In the genomic region with DNA sequence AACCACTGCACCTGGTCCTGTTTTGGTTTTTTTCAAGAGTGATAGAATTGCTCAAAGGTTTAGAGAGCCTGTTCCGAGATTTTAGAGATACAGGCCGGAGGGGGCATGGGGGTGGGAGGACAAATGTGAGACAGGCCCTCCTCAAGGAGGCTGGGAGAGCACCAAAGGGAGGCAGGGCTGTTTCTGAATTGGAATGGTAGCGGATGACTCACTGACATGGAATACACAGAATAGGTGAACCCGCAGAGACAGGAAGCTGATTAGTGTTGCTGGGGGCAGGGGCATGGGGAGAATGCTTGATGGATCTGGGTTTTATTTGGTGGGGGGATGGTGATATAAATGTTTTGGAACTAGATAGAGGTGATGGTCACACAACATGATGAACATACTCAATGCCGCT, we compare ENCODE assay signal across 14 cellular contexts.
DNase-seq lines count a peak whose midpoint lies in the region; ATAC-seq and TF ChIP-seq lines count a peak whose summit lies in the region.
"Had no signal": no experiment of that assay in that cellular context is flagged by ENCODE, and none has a peak within 500 bp of the region (broad histone marks: within the 10 kb centered on the region; RNA-seq: fewer than 3 reads in every experiment).

No MANE protein-coding gene starts in this region.

- DNase-seq in EH (ENCODE audit: low read depth) = peak; percentile 73
- DNase-seq in NCI-H226 = peak; percentile 67
- DNase-seq in chondrocyte (ENCODE audit: low spot score) = no peak
- no peak for DNase-seq in naive B cell
- no peak for DNase-seq in activated CD8-positive, alpha-beta memory T cell treated with anti-CD3 and anti-CD28 coated beads, Interleukin-2, amount 10 ng/mL, durations not matched to agents 7 days and 5 days
- DNase-seq: activated CD4-positive, alpha-beta T cell treated with anti-CD3 and anti-CD28 coated beads, Interleukin-2, amount 50 U/mL, for 48 hours; activated naive CD4-positive, alpha-beta T cell treated with anti-CD3 and anti-CD28 coated beads, Interleukin-2, amount 50 U/mL, for 16 hours; DMS 273 treated with DMSO at 0.1 percent for 48 hours; lower lobe of right lung; NCI-H1105; NCI-H526 treated with DMSO at 0.1 percent for 48 hours; ovary had no signal

- no peak for TF ChIP-seq CTCF in chondrocyte (IDR thresholded peaks at IDR 0.05)

- no peaks in the 10 kb centered on the region for H3K9me3 Mint-ChIP-seq in chondrocyte (ENCODE audit: low read depth)
- H3K9me3 Mint-ChIP-seq in naive B cell = no peaks in the 10 kb centered on the region
- H3K9me3 Mint-ChIP-seq in activated CD8-positive, alpha-beta memory T cell treated with anti-CD3 and anti-CD28 coated beads, Interleukin-2, amount 10 ng/mL, durations not matched to agents 7 days and 5 days (ENCODE audit: low read depth) = no peaks in the 10 kb centered on the region

- H3K36me3 Mint-ChIP-seq in chondrocyte (ENCODE audit: low read depth) = no peaks in the 10 kb centered on the region
- peaks cover 11% of the 10 kb centered on the region in 2 donors for H3K36me3 Mint-ChIP-seq in naive B cell
- H3K36me3 Mint-ChIP-seq in activated CD8-positive, alpha-beta memory T cell treated with anti-CD3 and anti-CD28 coated beads, Interleukin-2, amount 10 ng/mL, durations not matched to agents 7 days and 5 days = no peaks in the 10 kb centered on the region

- peak overlapping the region; percentile 8 for H3K27ac Mint-ChIP-seq in chondrocyte (ENCODE audit: unreplicated experiment)
- peak overlapping the region in 5 of 6 donors; percentile 20 to 84 (median 68) for H3K27ac Mint-ChIP-seq in naive B cell
- no peak overlapping the region for H3K27ac Mint-ChIP-seq in activated CD8-positive, alpha-beta memory T cell treated with anti-CD3 and anti-CD28 coated beads, Interleukin-2, amount 10 ng/mL, durations not matched to agents 7 days and 5 days

- H3K27me3 Mint-ChIP-seq in chondrocyte (ENCODE audit: low read depth) (no peaks in the 10 kb centered on the region), naive B cell (no peaks in the 10 kb centered on the region)
- no peaks in the 10 kb centered on the region for H3K27me3 Mint-ChIP-seq in activated CD8-positive, alpha-beta memory T cell treated with anti-CD3 and anti-CD28 coated beads, Interleukin-2, amount 10 ng/mL, durations not matched to agents 7 days and 5 days

- H3K4me3 Mint-ChIP-seq in chondrocyte (ENCODE audit: unreplicated experiment) (no peak overlapping the region), naive B cell (no peak overlapping the region)
- no peak overlapping the region for H3K4me3 Mint-ChIP-seq in activated CD8-positive, alpha-beta memory T cell treated with anti-CD3 and anti-CD28 coated beads, Interleukin-2, amount 10 ng/mL, durations not matched to agents 7 days and 5 days

- CTCF ChIA-PET in activated CD8-positive, alpha-beta memory T cell treated with anti-CD3 and anti-CD28 coated beads, Interleukin-2, amount 10 ng/mL, durations not matched to agents 7 days and 5 days (lab: Charles Lee) = no interaction called here

- ATAC-seq in naive B cell (ENCODE audit: low read depth in 2 of 2) (no peak), GM18867 (IDR thresholded peaks at IDR 0.05; ENCODE audit: unreplicated experiment) (no peak), GM18498 (IDR thresholded peaks at IDR 0.05; ENCODE audit: unreplicated experiment) (no peak)
- no peak for ATAC-seq in activated CD8-positive, alpha-beta memory T cell treated with anti-CD3 and anti-CD28 coated beads, Interleukin-2, amount 10 ng/mL, durations not matched to agents 7 days and 5 days
- ATAC-seq: lower lobe of right lung had no signal

- peaks cover 55% of the 10 kb centered on the region for H3K4me1 Mint-ChIP-seq in chondrocyte (ENCODE audit: low read depth)
- peaks cover 75 to 99% (median 95%) of the 10 kb centered on the region in 3 donors for H3K4me1 Mint-ChIP-seq in naive B cell
- peaks cover 20% of the 10 kb centered on the region for H3K4me1 Mint-ChIP-seq in activated CD8-positive, alpha-beta memory T cell treated with anti-CD3 and anti-CD28 coated beads, Interleukin-2, amount 10 ng/mL, durations not matched to agents 7 days and 5 days

Comparison
In these comparisons a context has a peak if more than half of its experiments do, and no peak if none do; other contexts are left out.
1. DNase-seq: peak in EH (single experiment) and NCI-H226 (single experiment); none in chondrocyte (single experiment), naive B cell (single experiment) and activated CD8-positive, alpha-beta memory T cell treated with anti-CD3 and anti-CD28 coated beads, Interleukin-2, amount 10 ng/mL, durations not matched to agents 7 days and 5 days (single experiment).